In the genomic region with DNA sequence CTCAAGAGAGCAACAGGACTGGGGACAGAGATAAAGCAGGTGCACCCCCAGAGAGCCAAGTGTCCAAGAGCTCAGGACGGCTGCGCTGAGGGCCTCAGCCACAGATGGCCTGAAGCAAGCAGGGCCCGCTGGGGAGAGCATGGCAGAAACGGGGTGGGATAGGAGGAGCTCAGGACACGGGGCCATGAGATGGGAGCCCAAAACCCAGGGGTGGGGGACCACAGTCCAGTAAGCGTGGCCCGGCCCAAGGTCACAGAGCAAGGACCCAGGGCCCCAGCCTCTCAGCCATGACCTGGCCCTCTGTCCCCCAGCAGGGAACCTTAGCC, we compare ENCODE assay signal across 9 cellular contexts. TPM values are rescaled to one million over a fixed set of nuclear protein-coding genes. Genes with fewer than 3 reads are reported as not detected.
DNase-seq lines count a peak whose midpoint lies in the region; ATAC-seq and TF ChIP-seq lines count a peak whose summit lies in the region.
"Had no signal": no experiment of that assay in that cellular context is flagged by ENCODE, and none has a peak within 500 bp of the region (broad histone marks: within the 10 kb centered on the region; RNA-seq: fewer than 3 reads in every experiment).

No MANE protein-coding gene starts in this region.

- peak overlapping the region in 5 of 7 donors; percentile 26 to 73 (median 60) for H3K27ac Mint-ChIP-seq in CD4-positive, alpha-beta memory T cell
- H3K27ac Mint-ChIP-seq in T-helper 17 cell = peak overlapping the region; percentile 45

- peaks cover 15 to 68% (median 33%) of the 10 kb centered on the region in 4 donors for H3K4me1 Mint-ChIP-seq in CD4-positive, alpha-beta memory T cell
- peaks cover 29% of the 10 kb centered on the region for H3K4me1 Mint-ChIP-seq in T-helper 17 cell

- H3K36me3 ChIP-seq in CD4-positive, alpha-beta memory T cell (ENCODE audit: insufficient read depth, low read length) = peaks cover 27% of the 10 kb centered on the region
- H3K36me3 ChIP-seq in gastroesophageal sphincter (peaks cover 0 to 38% of the 10 kb centered on the region in 2 donors), skeletal muscle satellite cell (ENCODE audit: insufficient read depth, low read length) (peaks cover 38% of the 10 kb centered on the region)

- no peaks in the 10 kb centered on the region for H3K27me3 Mint-ChIP-seq in CD4-positive, alpha-beta memory T cell
- H3K27me3 Mint-ChIP-seq in T-helper 17 cell = no peaks in the 10 kb centered on the region

- peak overlapping the region in 1 of 8 donors; percentile 43 for H3K4me3 Mint-ChIP-seq in CD4-positive, alpha-beta memory T cell
- no peak overlapping the region for H3K4me3 Mint-ChIP-seq in T-helper 17 cell

- no peak for TF ChIP-seq POLR2A in gastroesophageal sphincter (IDR thresholded peaks at IDR 0.05)

- peaks cover 13 to 32% of the 10 kb centered on the region in 2 donors for H3K36me3 Mint-ChIP-seq in CD4-positive, alpha-beta memory T cell
- peaks cover 3% of the 10 kb centered on the region for H3K36me3 Mint-ChIP-seq in T-helper 17 cell (ENCODE audit: low read depth)

- POLR2A ChIA-PET in CD4-positive, alpha-beta memory T cell (lab: Charles Lee; ENCODE audit: partially characterized antibody) = no interaction called here

- ATAC-seq in T-helper 17 cell (no peak), gastroesophageal sphincter (no peak)

- CTCF ChIA-PET in CD4-positive, alpha-beta memory T cell (lab: Charles Lee; ENCODE audit: partially characterized antibody) = interaction anchor here (0.9 kb wide), 1 partner anchor 12 kb away, joined by 3 read pairs; no protein-coding TSS in a partner anchor

- no peaks in the 10 kb centered on the region for H3K27me3 ChIP-seq in CD4-positive, alpha-beta memory T cell (ENCODE audit: insufficient read depth, low read length)
- H3K27me3 ChIP-seq in gastroesophageal sphincter = no peaks in the 10 kb centered on the region
- H3K27me3 ChIP-seq in skeletal muscle satellite cell (ENCODE audit: control insufficient read depth, insufficient read depth, low read length) = no peaks in the 10 kb centered on the region

- no peak overlapping the region for H3K4me3 ChIP-seq in CD4-positive, alpha-beta memory T cell (ENCODE audit: low read length in 2 of 2)
- H3K4me3 ChIP-seq in gastroesophageal sphincter = no peak overlapping the region
- peak overlapping the region; percentile 33 for H3K4me3 ChIP-seq in skeletal muscle satellite cell (ENCODE audit: low read length)
- H3K4me3 ChIP-seq: prostate gland had no signal

- H3K9me3 Mint-ChIP-seq in CD4-positive, alpha-beta memory T cell = peaks cover 0 to 2% (median 0%) of the 10 kb centered on the region in 8 donors

- TF ChIP-seq EP300 in gastroesophageal sphincter (IDR thresholded peaks at IDR 0.05) = no peak

- no peak for TF ChIP-seq CTCF in gastroesophageal sphincter (IDR thresholded peaks at IDR 0.05)

- intact Hi-C loops in CD4-positive, alpha-beta memory T cell (cut with micrococcal nuclease) = no loop called here

- H3K4me2 ChIP-seq in skeletal muscle satellite cell (ENCODE audit: low read length) = peak overlapping the region; percentile 71

- WGBS in gastroesophageal sphincter (ENCODE audit: low coverage in 1 of 2), 2 donors = 80 to 100% methylated on average over 1 to 5 of the region's 7 CpGs

- H3K27ac ChIP-seq in CD4-positive, alpha-beta memory T cell (ENCODE audit: low read depth, low read length) = no peak overlapping the region
- peak overlapping the region in 3 of 4 donors; percentile 51 to 67 (median 57) for H3K27ac ChIP-seq in gastroesophageal sphincter
- H3K27ac ChIP-seq: prostate gland had no signal

- peak overlapping the region; percentile 80 for H3K9ac ChIP-seq in skeletal muscle satellite cell (ENCODE audit: low read depth, low read length)

- no peak for DNase-seq in CD4-positive, alpha-beta memory T cell
- DNase-seq in T-helper 17 cell (no peak), C1 segment of cervical spinal cord (lab: John Stamatoyannopoulos, UW) (no peak), NK-92 (lab: John Stamatoyannopoulos, UW; ENCODE audit: unreplicated experiment) (no peak), NCI-H1048 (lab: John Stamatoyannopoulos, UW) (no peak), OCI-M1 (lab: John Stamatoyannopoulos, UW) (no peak)

- H3K9me3 ChIP-seq in CD4-positive, alpha-beta memory T cell (ENCODE audit: control insufficient read depth in 1 of 2, low read length in 2 of 2) = no peaks in the 10 kb centered on the region
- H3K9me3 ChIP-seq in T-helper 17 cell (ENCODE audit: control insufficient read depth, low read length, poor library complexity, severe bottlenecking) (no peaks in the 10 kb centered on the region), gastroesophageal sphincter (no peaks in the 10 kb centered on the region), skeletal muscle satellite cell (replicated peaks; ENCODE audit: low read length) (no peaks in the 10 kb centered on the region)
- H3K9me3 ChIP-seq: prostate gland had no signal

- H3K4me1 ChIP-seq in CD4-positive, alpha-beta memory T cell (ENCODE audit: insufficient read depth, low read length) = peaks cover 43% of the 10 kb centered on the region
- H3K4me1 ChIP-seq in gastroesophageal sphincter (peaks cover 0 to 74% (median 19%) of the 10 kb centered on the region in 3 donors), skeletal muscle satellite cell (ENCODE audit: control insufficient read depth, insufficient read depth, low read length) (peaks cover 47% of the 10 kb centered on the region)
- H3K4me1 ChIP-seq: prostate gland had no signal

RNA-seq across cellular contexts. Expression of a gene that starts 9.5 kb away (rescaled TPM):
- total RNA-seq in CD4-positive, alpha-beta memory T cell = 10 to 100 TPM; 43.6 to 44.7 TPM
- polyA plus RNA-seq in CD4-positive, alpha-beta memory T cell = 10 to 100 TPM in 1 of 2 donors, 1 to 10 TPM in 1; 2.8 to 10.2 TPM
- 10 to 100 TPM; 15.8 to 18.6 TPM for total RNA-seq in T-helper 17 cell
- 10 to 100 TPM; 10.2 to 18.1 (median 14.7) TPM for total RNA-seq in gastroesophageal sphincter
- total RNA-seq in skeletal muscle satellite cell (2012; rRNA removed) = 11.4 and 12.2 TPM in 2 replicates

RNA-seq across cellular contexts. Expression of a gene that starts 51.2 kb away (rescaled TPM):
- total RNA-seq in CD4-positive, alpha-beta memory T cell = 1,000 to 10,000 TPM; 1,263 to 1,270 TPM
- 1,000 to 10,000 TPM in 1 of 2 donors, 100 to 1,000 TPM in 1; 967 to 1,467 TPM for polyA plus RNA-seq in CD4-positive, alpha-beta memory T cell
- total RNA-seq in T-helper 17 cell = 1,000 to 10,000 TPM; 1,359 to 1,493 TPM
- 1,000 to 10,000 TPM in 3 of 4 donors, 100 to 1,000 TPM in 1; 775 to 1,945 (median 1,298) TPM for total RNA-seq in gastroesophageal sphincter
- 1,323 and 2,006 TPM in 2 replicates for total RNA-seq in skeletal muscle satellite cell (2012; rRNA removed)
